Comparison of ENCODE assay signal across 15 cellular contexts in genomic region chr2:70243804-70244584, GRCh38. TPM values are rescaled to one million over a fixed set of nuclear protein-coding genes. Genes with fewer than 3 reads are reported as not detected.
A peak's percentile ranks its signal among the peaks of the same experiment; 100 is the strongest.
DNase-seq lines count a peak whose midpoint lies in the region; ATAC-seq and TF ChIP-seq lines count a peak whose summit lies in the region.
"Had no signal": no experiment of that assay in that cellular context is flagged by ENCODE, and none has a peak within 500 bp of the region (broad histone marks: within the 10 kb centered on the region; RNA-seq: fewer than 3 reads in every experiment).

No MANE protein-coding gene starts in this region.

- no peak for TF ChIP-seq CTCF in brain (conservative IDR thresholded peaks at IDR 0.05)
- TF ChIP-seq CTCF in neural cell (IDR thresholded peaks at IDR 0.05; ENCODE audit: poor library complexity, severe bottlenecking) = no peak
- no peak for TF ChIP-seq CTCF in MM.1S (IDR thresholded peaks at IDR 0.05; ENCODE audit: low read length)

- CTCF ChIA-PET in activated CD4-positive, alpha-beta T cell treated with anti-CD3 and anti-CD28 coated beads for 36 hours (lab: Charles Lee) = interaction anchor here (0.5 kb wide), 1 partner anchor 521 kb away, joined by 5 read pairs; no protein-coding TSS in a partner anchor
- CTCF ChIA-PET in activated CD4-positive, alpha-beta T cell treated with anti-CD3 and anti-CD28 coated beads, Interleukin-2, amount 10 ng/mL, durations not matched to agents 7 days and 5 days (lab: Charles Lee) = interaction anchor here (0.6 to 1.6 kb wide), 3 partner anchors 21 to 332 kb away, joined by 3 to 4 read pairs (median 3); no protein-coding TSS in a partner anchor

- no peak overlapping the region for H3K9ac ChIP-seq in neural cell (ENCODE audit: low read length)
- no peak overlapping the region for H3K9ac ChIP-seq in MM.1S (ENCODE audit: low read length)

- H3K4me3 ChIP-seq in neural cell (ENCODE audit: low read length) (peak overlapping the region; percentile 45), MM.1S (ENCODE audit: low read length) (no peak overlapping the region)
- H3K4me3 ChIP-seq: lower lobe of right lung, sigmoid colon had no signal

- no peaks in the 10 kb centered on the region for H3K9me3 ChIP-seq in neural cell (ENCODE audit: low read length)
- H3K9me3 ChIP-seq in MM.1S (replicated peaks; ENCODE audit: insufficient read depth, low read length) = no peaks in the 10 kb centered on the region
- H3K9me3 ChIP-seq: lower lobe of right lung, sigmoid colon had no signal

- no peaks in the 10 kb centered on the region for H3K27me3 ChIP-seq in neural cell (ENCODE audit: insufficient read depth, low read depth, low read length)
- H3K27me3 ChIP-seq in MM.1S (replicated peaks; ENCODE audit: insufficient read depth, low read length) = no peaks in the 10 kb centered on the region
- H3K27me3 ChIP-seq: sigmoid colon had no signal

- H3K4me2 ChIP-seq in neural cell (ENCODE audit: low read length) = no peak overlapping the region
- H3K4me2 ChIP-seq in MM.1S (ENCODE audit: low read depth, low read length) = no peak overlapping the region

- H3K27ac ChIP-seq in neural cell (ENCODE audit: low read length) = no peak overlapping the region
- no peak overlapping the region for H3K27ac ChIP-seq in MM.1S (ENCODE audit: low read length)
- H3K27ac ChIP-seq: lower lobe of right lung, sigmoid colon had no signal

- H3K27ac Mint-ChIP-seq in activated CD4-positive, alpha-beta T cell treated with anti-CD3 and anti-CD28 coated beads for 36 hours = peak overlapping the region; percentile 23
- H3K27ac Mint-ChIP-seq in activated CD4-positive, alpha-beta T cell treated with anti-CD3 and anti-CD28 coated beads, Interleukin-2, amount 10 ng/mL, durations not matched to agents 7 days and 5 days = no peak overlapping the region
- H3K27ac Mint-ChIP-seq in brain = peak overlapping the region in 4 of 5 experiments; percentile 13 to 71 (median 35)

- H3F3A ChIP-seq in neural cell (ENCODE audit: insufficient read depth, low read length, poor library complexity, severe bottlenecking) = no peaks in the 10 kb centered on the region
- peaks cover 16% of the 10 kb centered on the region for H3F3A ChIP-seq in MM.1S (ENCODE audit: insufficient read depth, low read length)

- H3K27me3 Mint-ChIP-seq in activated CD4-positive, alpha-beta T cell treated with anti-CD3 and anti-CD28 coated beads for 36 hours = no peaks in the 10 kb centered on the region
- no peaks in the 10 kb centered on the region for H3K27me3 Mint-ChIP-seq in activated CD4-positive, alpha-beta T cell treated with anti-CD3 and anti-CD28 coated beads, Interleukin-2, amount 10 ng/mL, durations not matched to agents 7 days and 5 days
- H3K27me3 Mint-ChIP-seq in brain = peaks cover 21% of the 10 kb centered on the region

- no peaks in the 10 kb centered on the region for H3K9me3 Mint-ChIP-seq in activated CD4-positive, alpha-beta T cell treated with anti-CD3 and anti-CD28 coated beads for 36 hours (ENCODE audit: low read depth)
- no peaks in the 10 kb centered on the region for H3K9me3 Mint-ChIP-seq in activated CD4-positive, alpha-beta T cell treated with anti-CD3 and anti-CD28 coated beads, Interleukin-2, amount 10 ng/mL, durations not matched to agents 7 days and 5 days
- peaks cover 3 to 9% (median 8%) of the 10 kb centered on the region in 5 experiments for H3K9me3 Mint-ChIP-seq in brain

- intact Hi-C loops in activated CD4-positive, alpha-beta T cell treated with anti-CD3 and anti-CD28 coated beads for 36 hours (cut with DNase I, micrococcal nuclease) = no loop called here

- ATAC-seq in activated CD4-positive, alpha-beta T cell treated with anti-CD3 and anti-CD28 coated beads for 36 hours = no peak
- no peak for ATAC-seq in GM21825 (IDR thresholded peaks at IDR 0.05; ENCODE audit: unreplicated experiment)
- ATAC-seq: lower lobe of right lung had no signal

- H3K36me3 ChIP-seq in neural cell (ENCODE audit: insufficient read depth, low read length) (no peaks in the 10 kb centered on the region), MM.1S (replicated peaks; ENCODE audit: insufficient read depth, low read length) (no peaks in the 10 kb centered on the region)

- H2AFZ ChIP-seq in neural cell (ENCODE audit: low read depth, low read length) (no peak overlapping the region), MM.1S (ENCODE audit: low read length) (no peak overlapping the region)

- H3K4me1 ChIP-seq in MM.1S (ENCODE audit: low read length) = peaks cover 3% of the 10 kb centered on the region; the same call in 1 of the 2 replicates

- peaks cover 40% of the 10 kb centered on the region for H3K36me3 Mint-ChIP-seq in activated CD4-positive, alpha-beta T cell treated with anti-CD3 and anti-CD28 coated beads for 36 hours (ENCODE audit: low read depth)
- H3K36me3 Mint-ChIP-seq in activated CD4-positive, alpha-beta T cell treated with anti-CD3 and anti-CD28 coated beads, Interleukin-2, amount 10 ng/mL, durations not matched to agents 7 days and 5 days (ENCODE audit: low read depth) = peaks cover 39% of the 10 kb centered on the region
- peaks cover 71% of the 10 kb centered on the region for H3K36me3 Mint-ChIP-seq in brain

- no peak for TF ChIP-seq EP300 in neural cell (conservative IDR thresholded peaks at IDR 0.05; ENCODE audit: poor library complexity, severe bottlenecking)

- H3K79me2 ChIP-seq in neural cell (replicated peaks; ENCODE audit: insufficient read depth, low read length) (peaks cover 89% of the 10 kb centered on the region), MM.1S (ENCODE audit: low read length) (peaks cover 93% of the 10 kb centered on the region)

- POLR2A ChIA-PET in activated CD4-positive, alpha-beta T cell treated with anti-CD3 and anti-CD28 coated beads for 36 hours (lab: Charles Lee) = no interaction called here
- POLR2A ChIA-PET in activated CD4-positive, alpha-beta T cell treated with anti-CD3 and anti-CD28 coated beads, Interleukin-2, amount 10 ng/mL, durations not matched to agents 7 days and 5 days (lab: Charles Lee) = interaction anchor here (0.9 kb wide), 1 partner anchor 53 kb away, joined by 3 read pairs; the partner anchor contains the start of gene C2orf42

- DNase-seq in activated CD4-positive, alpha-beta T cell treated with anti-CD3 and anti-CD28 coated beads for 36 hours = no peak
- no peak for DNase-seq in activated CD4-positive, alpha-beta T cell treated with anti-CD3 and anti-CD28 coated beads, Interleukin-2, amount 10 ng/mL, durations not matched to agents 7 days and 5 days
- DNase-seq in NCI-H226 (peak; percentile 41), COR-L47 (lab: John Stamatoyannopoulos, UW) (no peak), MM.1S (no peak)
- DNase-seq: effector CD4-positive, alpha-beta T cell; GF-D8; lower lobe of right lung; NCI-H2171; SIG-M5; sigmoid colon; stimulated activated CD4-positive, alpha-beta T cell treated with anti-CD3 and anti-CD28 coated beads, Interleukin-4, amount 100 ng/mL, for 24 hours had no signal

- H3K9me2 ChIP-seq in neural cell (ENCODE audit: insufficient read depth, low read length) = no peaks in the 10 kb centered on the region
- H3K9me2 ChIP-seq in MM.1S (replicated peaks; ENCODE audit: insufficient read depth, low read length) = no peaks in the 10 kb centered on the region

- H4K20me1 ChIP-seq in neural cell (ENCODE audit: insufficient read depth) = peaks cover 41% of the 10 kb centered on the region
- peaks cover 15% of the 10 kb centered on the region; the same call in 1 of the 2 replicates for H4K20me1 ChIP-seq in MM.1S (ENCODE audit: insufficient read depth, low read length)

- peaks cover 50% of the 10 kb centered on the region for H3K4me1 Mint-ChIP-seq in activated CD4-positive, alpha-beta T cell treated with anti-CD3 and anti-CD28 coated beads for 36 hours
- H3K4me1 Mint-ChIP-seq in activated CD4-positive, alpha-beta T cell treated with anti-CD3 and anti-CD28 coated beads, Interleukin-2, amount 10 ng/mL, durations not matched to agents 7 days and 5 days = peaks cover 49% of the 10 kb centered on the region
- H3K4me1 Mint-ChIP-seq in brain = peaks cover 68% of the 10 kb centered on the region

- TF ChIP-seq RAD21 in neural cell (conservative IDR thresholded peaks at IDR 0.05) = no peak

- no peak overlapping the region for H3K4me3 Mint-ChIP-seq in activated CD4-positive, alpha-beta T cell treated with anti-CD3 and anti-CD28 coated beads for 36 hours
- no peak overlapping the region for H3K4me3 Mint-ChIP-seq in activated CD4-positive, alpha-beta T cell treated with anti-CD3 and anti-CD28 coated beads, Interleukin-2, amount 10 ng/mL, durations not matched to agents 7 days and 5 days
- H3K4me3 Mint-ChIP-seq in brain = peak overlapping the region; percentile 34 to 95 (median 65)

RNA-seq across cellular contexts. Expression of gene TIA1, which starts 4.4 kb away (rescaled TPM):
- total RNA-seq in activated CD4-positive, alpha-beta T cell treated with anti-CD3 and anti-CD28 coated beads for 36 hours = 10 to 100 TPM; 85.4 to 98.3 TPM
- total RNA-seq in activated CD4-positive, alpha-beta T cell treated with anti-CD3 and anti-CD28 coated beads, Interleukin-2, amount 10 ng/mL, durations not matched to agents 7 days and 5 days = 100 to 1,000 TPM; 133 to 146 TPM
- polyA plus RNA-seq in brain (ENCODE audit: insufficient read depth, low read depth, low replicate concordance) (30.5 TPM), neural cell (1,165 and 1,297 TPM in 2 replicates)
- 525 and 609 TPM in 2 replicates for polyA minus RNA-seq in neural cell

RNA-seq across cellular contexts. Expression of gene PCYOX1, which starts 13.9 kb away (rescaled TPM):
- 10 to 100 TPM in 1 of 2 experiments, 1 to 10 TPM in 1; 9.3 to 12.9 TPM for total RNA-seq in activated CD4-positive, alpha-beta T cell treated with anti-CD3 and anti-CD28 coated beads for 36 hours
- total RNA-seq in activated CD4-positive, alpha-beta T cell treated with anti-CD3 and anti-CD28 coated beads, Interleukin-2, amount 10 ng/mL, durations not matched to agents 7 days and 5 days = 10 to 100 TPM; 15.5 to 17.0 TPM
- polyA plus RNA-seq in brain (ENCODE audit: insufficient read depth, low read depth, low replicate concordance) (23.8 TPM), neural cell (27.3 and 31.5 TPM in 2 replicates)
- polyA minus RNA-seq in neural cell = 50.2 and 53.3 TPM in 2 replicates

RNA-seq across cellular contexts. Expression of gene SNRPG, which starts 49.5 kb away (rescaled TPM):
- 100 to 1,000 TPM; 465 to 530 TPM for total RNA-seq in activated CD4-positive, alpha-beta T cell treated with anti-CD3 and anti-CD28 coated beads for 36 hours
- 100 to 1,000 TPM; 307 to 364 TPM for total RNA-seq in activated CD4-positive, alpha-beta T cell treated with anti-CD3 and anti-CD28 coated beads, Interleukin-2, amount 10 ng/mL, durations not matched to agents 7 days and 5 days
- polyA plus RNA-seq in brain (ENCODE audit: insufficient read depth, low read depth, low replicate concordance) (114 TPM), neural cell (380 and 464 TPM in 2 replicates)
- polyA minus RNA-seq in neural cell = 47.2 and 64.8 TPM in 2 replicates

RNA-seq across cellular contexts. Expression of gene C2orf42, which starts 53.2 kb away (rescaled TPM):
- 10 to 100 TPM; 22.6 to 23.3 TPM for total RNA-seq in activated CD4-positive, alpha-beta T cell treated with anti-CD3 and anti-CD28 coated beads for 36 hours
- 10 to 100 TPM; 26.0 to 27.9 TPM for total RNA-seq in activated CD4-positive, alpha-beta T cell treated with anti-CD3 and anti-CD28 coated beads, Interleukin-2, amount 10 ng/mL, durations not matched to agents 7 days and 5 days
- polyA plus RNA-seq in brain (ENCODE audit: insufficient read depth, low read depth, low replicate concordance) (8.6 TPM), neural cell (8.6 and 14.4 TPM in 2 replicates)
- polyA minus RNA-seq in neural cell = 32.1 and 34.1 TPM in 2 replicates

RNA-seq across cellular contexts. Expression of gene FAM136A, which starts 57.9 kb away (rescaled TPM):
- total RNA-seq in activated CD4-positive, alpha-beta T cell treated with anti-CD3 and anti-CD28 coated beads for 36 hours = 10 to 100 TPM; 45.0 to 52.8 TPM
- total RNA-seq in activated CD4-positive, alpha-beta T cell treated with anti-CD3 and anti-CD28 coated beads, Interleukin-2, amount 10 ng/mL, durations not matched to agents 7 days and 5 days = 10 to 100 TPM; 33.4 to 37.4 TPM
- polyA plus RNA-seq in brain (ENCODE audit: insufficient read depth, low read depth, low replicate concordance) = 39.0 TPM
- polyA plus RNA-seq in neural cell = 56.1 and 59.9 TPM in 2 replicates
- 55.6 and 55.8 TPM in 2 replicates for polyA minus RNA-seq in neural cell

Comparison
In these comparisons a context has a peak if more than half of its experiments do, and no peak if none do; other contexts are left out.
1. H3K4me3 Mint-ChIP-seq: peak in brain (5 of 5); none in activated CD4-positive, alpha-beta T cell treated with anti-CD3 and anti-CD28 coated beads for 36 hours (single experiment) and activated CD4-positive, alpha-beta T cell treated with anti-CD3 and anti-CD28 coated beads, Interleukin-2, amount 10 ng/mL, durations not matched to agents 7 days and 5 days (single experiment).